In genomic region chr1:207923121-207923520, GRCh38 we compare ENCODE assay signal across 1 cellular context.
TF ChIP-seq lines count a peak whose summit lies in the region.

No MANE protein-coding gene starts in this region.

TF ChIP-seq in H1, 55 proteins besides CTCF, POLR2A, EP300 and RAD21:
- no peak for TF ChIP-seq SRF (IDR thresholded peaks at IDR 0.05; ENCODE audit: low read depth, low read length)
- no peak for TF ChIP-seq KDM5A (IDR thresholded peaks at IDR 0.05; ENCODE audit: low read length)
- TF ChIP-seq ZNF274 (IDR thresholded peaks at IDR 0.05; ENCODE audit: borderline replicate concordance, extremely low read depth, low read length) = no peak
- no peak for TF ChIP-seq GTF2F1 (IDR thresholded peaks at IDR 0.05; ENCODE audit: borderline replicate concordance, low read depth, low read length)
- TF ChIP-seq ASH2L (IDR thresholded peaks at IDR 0.05; ENCODE audit: low read length) = no peak
- TF ChIP-seq USF2 (IDR thresholded peaks at IDR 0.05; ENCODE audit: low read length) = no peak
- TF ChIP-seq CEBPB (IDR thresholded peaks at IDR 0.05; ENCODE audit: low read depth, low read length) = no peak
- no peak for TF ChIP-seq RXRA (IDR thresholded peaks at IDR 0.05; ENCODE audit: insufficient read depth, low read depth, low read length)
- TF ChIP-seq RBBP5 (IDR thresholded peaks at IDR 0.05; ENCODE audit: borderline replicate concordance, low read depth, low read length) = no peak
- no peak for TF ChIP-seq ATF2 (IDR thresholded peaks at IDR 0.05; ENCODE audit: low read length)
- TF ChIP-seq SIN3A (conservative IDR thresholded peaks at IDR 0.05 in 1 of 2, IDR thresholded peaks at IDR 0.05 in 1 of 2; ENCODE audit: low read depth in 1 of 2, low read length in 2 of 2) = no peak
